ENCODE assay signal across 8 cellular contexts in genomic region chr10:13349776-13350274, GRCh38. TPM values are rescaled to one million over a fixed set of nuclear protein-coding genes. Genes with fewer than 3 reads are reported as not detected.
DNase-seq lines count a peak whose midpoint lies in the region; ATAC-seq and TF ChIP-seq lines count a peak whose summit lies in the region.

No MANE protein-coding gene starts in this region.

- H3K9me3 ChIP-seq in spleen, result no peaks in the 10 kb centered on the region

- 2 to 8% (median 4%) methylated on average over 18 of the region's 18 CpGs for WGBS in spleen, 5 donors

- intact Hi-C loops in MCF 10A (cut with micrococcal nuclease), result loop anchor here (2.0 to 5.0 kb wide), 2 partner anchors 33 to 48 kb away; partner anchors contain the start of gene PHYH
- intact Hi-C loops in spleen (cut with DNase I; ENCODE audit: low total_unique reads), result no loop called here

- POLR2A ChIA-PET in MCF 10A (lab: Yijun Ruan, JAX), result interaction anchor here (0.9 to 2.3 kb wide), 6 partner anchors 9 to 237 kb away, joined by 3 to 18 read pairs (median 8); partner anchors contain the start of genes PHYH and PRPF18

- CTCF ChIA-PET in MCF 10A (lab: Yijun Ruan, JAX), result interaction anchor here (0.6 to 1.5 kb wide), 8 partner anchors 14 to 237 kb away, joined by 3 to 5 read pairs (median 4); partner anchors contain the start of gene PRPF18

- TF ChIP-seq POLR2A in spleen (IDR thresholded peaks at IDR 0.05), result no peak

- H3K27me3 ChIP-seq in GM23338 (ENCODE audit: insufficient read depth) (no peaks in the 10 kb centered on the region), spleen (replicated peaks in 1 of 7) (peaks cover 0 to 39% (median 0%) of the 10 kb centered on the region in 7 donors)

- H3K36me3 Mint-ChIP-seq in GM23338 (ENCODE audit: low read depth) (peaks cover 26% of the 10 kb centered on the region), MCF 10A (ENCODE audit: insufficient read depth, unreplicated experiment) (peaks cover 6% of the 10 kb centered on the region), immature natural killer cell (no peaks in the 10 kb centered on the region)

- TF ChIP-seq CTCF in GM23338 (conservative IDR thresholded peaks at IDR 0.05; ENCODE audit: low read depth in 2 of 2) (no peak), MCF 10A (IDR thresholded peaks at IDR 0.05; ENCODE audit: unreplicated experiment) (no peak), spleen (IDR thresholded peaks at IDR 0.05 in 8 of 11, conservative IDR thresholded peaks at IDR 0.05 in 3 of 11) (no peak)

- H3F3A ChIP-seq in GM23338 (replicated peaks; ENCODE audit: low read depth), result peaks cover 33% of the 10 kb centered on the region

- H3K79me2 ChIP-seq in GM23338 (replicated peaks; ENCODE audit: insufficient read depth), result peaks cover 24% of the 10 kb centered on the region

- H3K4me1 ChIP-seq in GM23338 (ENCODE audit: insufficient read depth) (peaks cover 44% of the 10 kb centered on the region), spleen (peaks cover 7 to 55% (median 43%) of the 10 kb centered on the region in 6 donors)

- H3K27me3 Mint-ChIP-seq in GM23338 (ENCODE audit: insufficient read depth, low read depth, poor library complexity), result peaks cover 49% of the 10 kb centered on the region
- peaks cover 10% of the 10 kb centered on the region for H3K27me3 Mint-ChIP-seq in MCF 10A (ENCODE audit: insufficient read depth, unreplicated experiment)
- H3K27me3 Mint-ChIP-seq in immature natural killer cell (ENCODE audit: low read depth in 3 of 3), result peaks cover 9 to 27% (median 11%) of the 10 kb centered on the region in 3 donors

- H3K27ac ChIP-seq in GM23338 (ENCODE audit: low read depth) (peak overlapping the region; percentile 100), spleen (peak overlapping the region; percentile 29 to 97 (median 95))

- H3K9me3 Mint-ChIP-seq in GM23338 (no peaks in the 10 kb centered on the region; the same call in 1 of the 3 replicates), MCF 10A (ENCODE audit: unreplicated experiment) (no peaks in the 10 kb centered on the region), immature natural killer cell (peaks cover 0 to 1% (median 0%) of the 10 kb centered on the region in 6 donors)

- H3K4me2 ChIP-seq in GM23338, result peak overlapping the region; percentile 82

- H2AFZ ChIP-seq in GM23338, result no peak overlapping the region

- peaks cover 54% of the 10 kb centered on the region for H3K4me1 Mint-ChIP-seq in GM23338
- H3K4me1 Mint-ChIP-seq in MCF 10A (ENCODE audit: insufficient read depth, unreplicated experiment), result peaks cover 13% of the 10 kb centered on the region
- H3K4me1 Mint-ChIP-seq in immature natural killer cell, result peaks cover 35 to 39% of the 10 kb centered on the region in 2 donors

- DNase-seq in GM23338 (ENCODE audit: low spot score) (peak; percentile 97), RPMI7951 (ENCODE audit: low read depth) (peak; percentile 72), MCF 10A (ENCODE audit: unreplicated experiment) (no peak), immature natural killer cell (peak in 1 of 3 donors; percentile 9), spleen (peak; percentile 85), NK-92 (lab: John Stamatoyannopoulos, UW; ENCODE audit: unreplicated experiment) (no peak)

- ATAC-seq in GM23338 (peak; percentile 51), GM18861 (IDR thresholded peaks at IDR 0.05; ENCODE audit: unreplicated experiment) (no peak), GM18858 (IDR thresholded peaks at IDR 0.05; ENCODE audit: unreplicated experiment) (no peak)

- no peaks in the 10 kb centered on the region for H3K9me2 ChIP-seq in GM23338 (ENCODE audit: insufficient read depth)

- H3K4me3 Mint-ChIP-seq in GM23338, result peak overlapping the region; percentile 93
- peak overlapping the region; percentile 86 for H3K4me3 Mint-ChIP-seq in MCF 10A (ENCODE audit: unreplicated experiment)
- H3K4me3 Mint-ChIP-seq in immature natural killer cell, result peak overlapping the region; percentile 87 to 96 (median 93)

- peak overlapping the region; percentile 100 for H3K27ac Mint-ChIP-seq in GM23338
- peak overlapping the region; percentile 70 for H3K27ac Mint-ChIP-seq in MCF 10A (ENCODE audit: low read depth, unreplicated experiment)
- H3K27ac Mint-ChIP-seq in immature natural killer cell, result no peak overlapping the region

- H4K20me1 ChIP-seq in GM23338 (replicated peaks; ENCODE audit: insufficient read depth), result peaks cover 11% of the 10 kb centered on the region

- H3K4me3 ChIP-seq in GM23338, result peak overlapping the region; percentile 70
- peak overlapping the region; percentile 66 to 100 (median 98) for H3K4me3 ChIP-seq in spleen

- BruUV-seq in MCF 10A (replicated peaks; lab: Mats Ljungman, UMichigan), result no TSS peak

- H3K36me3 ChIP-seq in GM23338 (ENCODE audit: insufficient read depth) (peaks cover 6% of the 10 kb centered on the region; the same call in 1 of the 2 replicates), spleen (no peaks in the 10 kb centered on the region)

TF ChIP-seq in GM23338, 12 proteins besides CTCF, POLR2A, EP300 and RAD21 (continues in another document):
- TF ChIP-seq NANOG (IDR thresholded peaks at IDR 0.05; ENCODE audit: borderline replicate concordance) (peak; percentile 85; the same call in 1 of the 2 replicates), JUNB (IDR thresholded peaks at IDR 0.05; ENCODE audit: unreplicated experiment) (no peak), ZNF114 (CRISPR knock-in tag; IDR thresholded peaks at IDR 0.05) (no peak), EZH2 (IDR thresholded peaks at IDR 0.05; ENCODE audit: low read depth, unreplicated experiment) (no peak), ZNF331 (CRISPR knock-in tag; IDR thresholded peaks at IDR 0.05; ENCODE audit: low read depth) (no peak), CREB1 (CRISPR knock-in tag; IDR thresholded peaks at IDR 0.05; ENCODE audit: low read depth) (no peak; the same call in 1 of the 2 replicates), EZH2phosphoT487 (IDR thresholded peaks at IDR 0.05; ENCODE audit: unreplicated experiment) (no peak)

RNA-seq across cellular contexts. Expression of gene SEPHS1, which starts 1.7 kb away (rescaled TPM):
- total RNA-seq in GM23338 (2014; rRNA removed; shearing (Covaris generic)), result 609 and 662 TPM in 2 replicates
- polyA plus RNA-seq in GM23338 (2016; fragmentation: Nextera tagmentation; extraction: Ambion mirVana) (260 and 274 TPM in 2 replicates), immature natural killer cell (10 to 100 TPM; 14.3 to 19.3 (median 18.4) TPM), spleen (10 to 100 TPM; 15.4 to 23.5 (median 19.0) TPM)
- total RNA-seq in RPMI7951 (2014; rRNA removed; shearing (Covaris generic)), result 60.7 and 65.6 TPM in 2 replicates
- total RNA-seq in MCF 10A (2022) (44.8 and 60.8 TPM in 2 replicates), spleen (10 to 100 TPM; 25.2 to 44.0 (median 31.4) TPM)

RNA-seq across cellular contexts. Expression of gene PHYH, which starts 50.0 kb away (rescaled TPM):
- total RNA-seq in GM23338 (2014; rRNA removed; shearing (Covaris generic)), result 10.9 and 17.9 TPM in 2 replicates
- 25.7 and 29.8 TPM in 2 replicates for polyA plus RNA-seq in GM23338 (2016; fragmentation: Nextera tagmentation; extraction: Ambion mirVana)
- 27.8 and 30.2 TPM in 2 replicates for total RNA-seq in RPMI7951 (2014; rRNA removed; shearing (Covaris generic))
- 9.8 and 13.7 TPM in 2 replicates for total RNA-seq in MCF 10A (2022)
- 10 to 100 TPM in 2 of 3 donors, 1 to 10 TPM in 1; 6.7 to 11.5 (median 11.4) TPM for polyA plus RNA-seq in immature natural killer cell
- total RNA-seq in spleen, result 10 to 100 TPM in 6 of 7 donors, 1 to 10 TPM in 1; 9.8 to 30.5 (median 14.7) TPM
- 10 to 100 TPM; 10.6 to 22.4 (median 12.5) TPM for polyA plus RNA-seq in spleen

Comparison
In these comparisons a context has a peak if more than half of its experiments do, and no peak if none do; other contexts are left out.
1. DNase-seq: peak in GM23338 (single experiment), RPMI7951 (single experiment) and spleen (single experiment); none in MCF 10A (single experiment) and NK-92 (single experiment).
2. H3K27ac Mint-ChIP-seq: peak in GM23338 (single experiment) and MCF 10A (single experiment); none in immature natural killer cell (0 of 6).
3. Peak in every context shown above with its lines, with median percentiles within 50 percentile points of each other: H3K4me3 Mint-ChIP-seq.